In the genomic region with DNA sequence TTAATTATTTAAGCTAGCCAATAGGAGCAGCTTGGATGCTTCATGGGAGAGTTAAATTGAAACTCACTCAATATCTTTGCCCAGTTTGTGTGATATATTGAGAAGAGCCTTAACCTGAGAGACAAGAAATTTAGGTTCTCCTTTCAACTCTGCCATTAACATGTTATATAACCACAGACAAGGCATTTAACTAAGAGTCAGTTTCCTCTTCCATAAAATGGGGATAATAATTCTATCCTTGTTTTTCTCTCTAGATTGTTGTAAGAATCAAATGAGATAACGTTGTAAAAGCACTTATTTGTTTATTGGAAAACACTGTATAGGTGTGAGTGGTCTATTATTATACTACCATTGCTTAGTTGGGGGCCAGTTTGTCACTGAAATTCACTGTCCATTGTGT, we compare ENCODE assay signal across 25 cellular contexts.
"Had no signal": no experiment of that assay in that cellular context is flagged by ENCODE, and none has a peak within 500 bp of the region (broad histone marks: within the 10 kb centered on the region; RNA-seq: fewer than 3 reads in every experiment).

No MANE protein-coding gene starts in this region.

- H3K9me3 Mint-ChIP-seq: activated CD4-positive, alpha-beta memory T cell treated with anti-CD3 and anti-CD28 coated beads, Interleukin-2, amount 10 ng/mL, durations not matched to agents 7 days and 5 days; activated CD4-positive, alpha-beta T cell treated with anti-CD3 and anti-CD28 coated beads, Interleukin-2, amount 10 ng/mL, durations not matched to agents 7 days and 5 days; activated naive CD4-positive, alpha-beta T cell treated with anti-CD3 and anti-CD28 coated beads, Interleukin-2, amount 10 ng/mL, durations not matched to agents 7 days and 5 days; activated naive CD8-positive, alpha-beta T cell treated with anti-CD3 and anti-CD28 coated beads, Interleukin-2, amount 10 ng/mL, durations not matched to agents 7 days and 5 days; activated T-cell treated with anti-CD3 and anti-CD28 coated beads, Interleukin-2, amount 50 U/mL, for 4 hours; activated T-helper 1 cell treated with anti-CD3 and anti-CD28 coated beads, Interleukin-12 subunit alpha, Interleukin-12 subunit beta, Interleukin-2, Interleukin-4 antibody, amounts not matched to agents 30 ng/mL and 10 ng/mL and 1 ng/mL, durations not matched to agents 14 hours and 24 hours and 36 hours; central memory CD8-positive, alpha-beta T cell; dendritic cell treated with granulocyte-macrophage colony-stimulating factor and Interleukin-4, amounts not matched to agents 40 ng/mL and 50 ng/mL, for 4 days; endodermal cell; WTC11 had no signal

- H3K4me3 Mint-ChIP-seq: activated CD4-positive, alpha-beta memory T cell treated with anti-CD3 and anti-CD28 coated beads, Interleukin-2, amount 10 ng/mL, durations not matched to agents 7 days and 5 days; activated CD4-positive, alpha-beta T cell treated with anti-CD3 and anti-CD28 coated beads, Interleukin-2, amount 10 ng/mL, durations not matched to agents 7 days and 5 days; activated naive CD4-positive, alpha-beta T cell treated with anti-CD3 and anti-CD28 coated beads, Interleukin-2, amount 10 ng/mL, durations not matched to agents 7 days and 5 days; activated naive CD8-positive, alpha-beta T cell treated with anti-CD3 and anti-CD28 coated beads, Interleukin-2, amount 10 ng/mL, durations not matched to agents 7 days and 5 days; activated T-cell treated with anti-CD3 and anti-CD28 coated beads, Interleukin-2, amount 50 U/mL, for 4 hours; activated T-helper 1 cell treated with anti-CD3 and anti-CD28 coated beads, Interleukin-12 subunit alpha, Interleukin-12 subunit beta, Interleukin-2, Interleukin-4 antibody, amounts not matched to agents 30 ng/mL and 10 ng/mL and 1 ng/mL, durations not matched to agents 14 hours and 24 hours and 36 hours; central memory CD8-positive, alpha-beta T cell; dendritic cell treated with granulocyte-macrophage colony-stimulating factor and Interleukin-4, amounts not matched to agents 40 ng/mL and 50 ng/mL, for 4 days; endodermal cell; WTC11 had no signal

- H3K27me3 Mint-ChIP-seq: activated CD4-positive, alpha-beta memory T cell treated with anti-CD3 and anti-CD28 coated beads, Interleukin-2, amount 10 ng/mL, durations not matched to agents 7 days and 5 days; activated CD4-positive, alpha-beta T cell treated with anti-CD3 and anti-CD28 coated beads, Interleukin-2, amount 10 ng/mL, durations not matched to agents 7 days and 5 days; activated naive CD4-positive, alpha-beta T cell treated with anti-CD3 and anti-CD28 coated beads, Interleukin-2, amount 10 ng/mL, durations not matched to agents 7 days and 5 days; activated naive CD8-positive, alpha-beta T cell treated with anti-CD3 and anti-CD28 coated beads, Interleukin-2, amount 10 ng/mL, durations not matched to agents 7 days and 5 days; central memory CD8-positive, alpha-beta T cell; dendritic cell treated with granulocyte-macrophage colony-stimulating factor and Interleukin-4, amounts not matched to agents 40 ng/mL and 50 ng/mL, for 4 days had no signal

- H3K9me3 ChIP-seq: gastroesophageal sphincter had no signal

- H3K27ac Mint-ChIP-seq: activated CD4-positive, alpha-beta memory T cell treated with anti-CD3 and anti-CD28 coated beads, Interleukin-2, amount 10 ng/mL, durations not matched to agents 7 days and 5 days; activated CD4-positive, alpha-beta T cell treated with anti-CD3 and anti-CD28 coated beads, Interleukin-2, amount 10 ng/mL, durations not matched to agents 7 days and 5 days; activated naive CD4-positive, alpha-beta T cell treated with anti-CD3 and anti-CD28 coated beads, Interleukin-2, amount 10 ng/mL, durations not matched to agents 7 days and 5 days; activated naive CD8-positive, alpha-beta T cell treated with anti-CD3 and anti-CD28 coated beads, Interleukin-2, amount 10 ng/mL, durations not matched to agents 7 days and 5 days; activated T-helper 1 cell treated with anti-CD3 and anti-CD28 coated beads, Interleukin-12 subunit alpha, Interleukin-12 subunit beta, Interleukin-2, Interleukin-4 antibody, amounts not matched to agents 30 ng/mL and 10 ng/mL and 1 ng/mL, durations not matched to agents 14 hours and 24 hours and 36 hours; dendritic cell treated with granulocyte-macrophage colony-stimulating factor and Interleukin-4, amounts not matched to agents 40 ng/mL and 50 ng/mL, for 4 days; endodermal cell; WTC11 had no signal

- DNase-seq: activated CD4-positive, alpha-beta memory T cell treated with anti-CD3 and anti-CD28 coated beads, Interleukin-2, amount 10 ng/mL, durations not matched to agents 7 days and 5 days; activated CD4-positive, alpha-beta T cell treated with anti-CD3 and anti-CD28 coated beads for 1 hour; activated CD4-positive, alpha-beta T cell treated with anti-CD3 and anti-CD28 coated beads for 4 hours; activated CD4-positive, alpha-beta T cell treated with anti-CD3 and anti-CD28 coated beads, Interleukin-2, amount 10 ng/mL, durations not matched to agents 7 days and 5 days; activated CD4-positive, alpha-beta T cell treated with anti-CD3 and anti-CD28 coated beads, Interleukin-2, amount 50 U/mL, for 4 hours; activated CD8-positive, alpha-beta memory T cell treated with anti-CD3 and anti-CD28 coated beads, Interleukin-2, amount 50 U/mL, for 48 hours; activated gamma-delta T cell; activated naive CD4-positive, alpha-beta T cell; activated naive CD4-positive, alpha-beta T cell treated with anti-CD3 and anti-CD28 coated beads, Interleukin-2, amount 10 ng/mL, durations not matched to agents 7 days and 5 days; activated naive CD8-positive, alpha-beta T cell treated with anti-CD3 and anti-CD28 coated beads, Interleukin-2, amount 10 ng/mL, durations not matched to agents 7 days and 5 days; activated T-cell treated with anti-CD3 and anti-CD28 coated beads for 4 hours; activated T-cell treated with anti-CD3 and anti-CD28 coated beads, Interleukin-2, amount 50 U/mL, for 4 hours; brain microvascular endothelial cell; dorsolateral prefrontal cortex; effector memory CD4-positive, alpha-beta T cell; endodermal cell; foreskin fibroblast; T-helper 2 cell had no signal

- H3K4me3 ChIP-seq: coronary artery, dorsolateral prefrontal cortex, gastroesophageal sphincter had no signal

- ATAC-seq: activated T-cell treated with anti-CD3 and anti-CD28 coated beads, Interleukin-2, amount 50 U/mL, for 4 hours; esophagus mucosa; gastroesophageal sphincter; WTC11 had no signal

- H3K27me3 ChIP-seq: brain microvascular endothelial cell, dorsolateral prefrontal cortex, gastroesophageal sphincter had no signal

- H3K27ac ChIP-seq: brain microvascular endothelial cell, coronary artery, gastroesophageal sphincter had no signal

- H3K4me1 Mint-ChIP-seq: central memory CD8-positive, alpha-beta T cell; endodermal cell had no signal
